Comparison of ENCODE assay signal across 13 cellular contexts in genomic region chr13:83878691-83879410, GRCh38. TPM values are rescaled to one million over a fixed set of nuclear protein-coding genes. Genes with fewer than 3 reads are reported as not detected.
DNase-seq lines count a peak whose midpoint lies in the region; TF ChIP-seq lines count a peak whose summit lies in the region.
"Had no signal": no experiment of that assay in that cellular context is flagged by ENCODE, and none has a peak within 500 bp of the region (broad histone marks: within the 10 kb centered on the region; RNA-seq: fewer than 3 reads in every experiment).

No MANE protein-coding gene starts in this region.

- H3K4me3 ChIP-seq in iPS-11a (ENCODE audit: low read depth, low read length) (peak overlapping the region; percentile 21), sigmoid colon (peak overlapping the region in 3 of 4 donors; percentile 17 to 42 (median 25)), testis (no peak overlapping the region)
- H3K4me3 ChIP-seq: HAP-1, PC-9 had no signal

- H3K36me3 ChIP-seq in sigmoid colon, result no peaks in the 10 kb centered on the region
- H3K36me3 ChIP-seq in testis (ENCODE audit: low read depth, missing control alignments), result no peaks in the 10 kb centered on the region
- H3K36me3 ChIP-seq: HAP-1, pancreas had no signal

- peak; percentile 18 for DNase-seq in GM03348 (ENCODE audit: low spot score)
- DNase-seq in sigmoid colon, result no peak
- no peak for DNase-seq in testis
- no peak for DNase-seq in stimulated activated CD8-positive, alpha-beta memory T cell treated with anti-CD3 and anti-CD28 coated beads, Interleukin-4, amount 100 ng/mL, for 48 hours
- no peak for DNase-seq in dermis blood vessel endothelial cell
- DNase-seq in stimulated activated CD4-positive, alpha-beta T cell treated with anti-CD3 and anti-CD28 coated beads, Interleukin-12 subunit alpha, Interleukin-12 subunit beta, amount 100 ng/mL, for 4 hours, result no peak
- DNase-seq: NCI-H1105, PC-9 had no signal

- H3K27me3 ChIP-seq in sigmoid colon (peaks cover 5 to 57% (median 40%) of the 10 kb centered on the region in 3 donors), testis (no peaks in the 10 kb centered on the region)
- H3K27me3 ChIP-seq: pancreas had no signal

- H3K4me1 ChIP-seq in sigmoid colon (peaks cover 0 to 40% (median 34%) of the 10 kb centered on the region in 4 donors), testis (peaks cover 5% of the 10 kb centered on the region)
- H3K4me1 ChIP-seq: HAP-1 had no signal

- TF ChIP-seq CTCF in sigmoid colon (IDR thresholded peaks at IDR 0.05) (no peak), testis (IDR thresholded peaks at IDR 0.05) (no peak)

- no peak for TF ChIP-seq EP300 in sigmoid colon (IDR thresholded peaks at IDR 0.05)

- TF ChIP-seq POLR2A in sigmoid colon (IDR thresholded peaks at IDR 0.05) (no peak), testis (IDR thresholded peaks at IDR 0.05) (no peak)

- intact Hi-C loops in sigmoid colon (cut with DNase I) (no loop called here), testis (cut with DNase I; ENCODE audit: low total_unique reads) (no loop called here)

- 9 to 29% methylated on average over 30 of the region's 30 CpGs for WGBS in sigmoid colon, 2 donors
- 12 to 15% methylated on average over 28 to 30 of the region's 30 CpGs for WGBS in testis, 2 donors

- H3K9me3 ChIP-seq in sigmoid colon, result no peaks in the 10 kb centered on the region
- H3K9me3 ChIP-seq in testis, result no peaks in the 10 kb centered on the region
- H3K9me3 ChIP-seq: HAP-1, pancreas had no signal

- H3K27ac ChIP-seq in angular gyrus (ENCODE audit: low read depth, low read length) (peak overlapping the region; percentile 80), sigmoid colon (no peak overlapping the region), testis (no peak overlapping the region)
- H3K27ac ChIP-seq: PC-9 had no signal

RNA-seq across cellular contexts. Expression of gene SLITRK1, which starts 3.4 kb away (rescaled TPM):
- total RNA-seq in sigmoid colon, result under 1 TPM in 1 of 4 donors, not detected in 3; 0.36 TPM
- under 1 TPM in 2 of 3 donors, not detected in 1; 0.03 to 0.23 TPM for polyA plus RNA-seq in sigmoid colon
- total RNA-seq in testis, result under 1 TPM; 0.06 to 0.08 TPM
- 0.08 TPM for polyA plus RNA-seq in testis (ENCODE audit: insufficient read depth, low read depth, low replicate concordance)
- total RNA-seq in dermis blood vessel endothelial cell, result not detected in 2 replicates
- polyA plus RNA-seq: aorta had no signal

Comparison
In these comparisons a context has a peak if more than half of its experiments do, and no peak if none do; other contexts are left out.
1. H3K4me3 ChIP-seq: peak in iPS-11a (single experiment) and sigmoid colon (3 of 4); none in testis (0 of 2).